ENCODE assay signal across 24 cellular contexts in the genomic region with DNA sequence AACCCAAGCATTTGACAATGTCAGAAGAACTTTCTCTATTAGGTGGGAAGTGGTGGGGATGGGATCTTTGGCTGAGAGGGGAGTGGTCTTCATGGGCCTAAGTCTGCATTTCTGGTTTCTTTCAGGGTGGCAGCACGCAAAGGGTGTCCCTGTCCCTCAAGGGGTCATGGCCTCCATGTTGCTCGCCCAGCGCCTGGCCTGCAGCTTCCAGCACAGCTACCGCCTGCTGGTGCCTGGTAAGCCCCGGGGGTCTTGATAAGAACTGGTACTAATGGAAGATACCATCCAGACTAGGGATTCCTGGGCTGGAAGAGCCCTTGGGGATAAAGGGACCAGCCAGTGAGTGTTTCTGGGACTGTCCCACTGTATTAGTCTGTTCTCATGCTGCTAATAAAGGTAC.
"Had no signal": no experiment of that assay in that cellular context is flagged by ENCODE, and none has a peak within 500 bp of the region (broad histone marks: within the 10 kb centered on the region; RNA-seq: fewer than 3 reads in every experiment).

No MANE protein-coding gene starts in this region.

- H3K4me1 ChIP-seq: colonic mucosa, foreskin keratinocyte, prostate gland had no signal

- DNase-seq: colonic mucosa; effector CD8-positive, alpha-beta T cell; foreskin keratinocyte; hypothalamus; immature natural killer cell; left ventricle myocardium superior; mesenchymal stem cell; mucosa of descending colon; naive B cell; nucleus accumbens; stimulated activated CD4-positive, alpha-beta T cell treated with anti-CD3 and anti-CD28 coated beads, Interleukin-15, amount 100 ng/mL, for 24 hours; stimulated activated CD4-positive, alpha-beta T cell treated with anti-CD3 and anti-CD28 coated beads, Interleukin-2, amount 100 ng/mL, for 48 hours; stimulated activated naive CD4-positive, alpha-beta T cell; stimulated activated naive CD8-positive, alpha-beta T cell treated with anti-CD3 and anti-CD28 coated beads, Interleukin-15, amount 100 ng/mL, for 72 hours; thyroid gland; trophoblast cell had no signal

- FAIRE-seq: endothelial cell of umbilical vein, keratinocyte had no signal

- ATAC-seq: foreskin keratinocyte; left ventricle myocardium superior; mucosa of descending colon; natural killer cell treated with Interleukin-12 subunit alpha and Interleukin-12 subunit beta and Interleukin-15 and Interleukin-18, amount 100 ng/mL, for 72 hours; stimulated activated naive CD8-positive, alpha-beta T cell treated with anti-CD3 and anti-CD28 coated beads, Interleukin-15, amount 100 ng/mL, for 72 hours had no signal

- H3K4me3 ChIP-seq: colonic mucosa, esophagus muscularis mucosa, mucosa of descending colon, prostate gland, right atrium auricular region, skin epidermis, suprapubic skin, thyroid gland had no signal

- H3K36me3 ChIP-seq: colonic mucosa, prostate gland, right atrium auricular region, suprapubic skin, thyroid gland had no signal

- H3K27ac ChIP-seq: colonic mucosa, esophagus muscularis mucosa, foreskin keratinocyte, prostate gland, right atrium auricular region, skin epidermis, suprapubic skin, thyroid gland had no signal

- H3K27me3 ChIP-seq: colonic mucosa, esophagus muscularis mucosa, foreskin keratinocyte, right atrium auricular region, suprapubic skin, thyroid gland had no signal

- H3K9me3 ChIP-seq: colonic mucosa, esophagus muscularis mucosa, prostate gland, right atrium auricular region, suprapubic skin, thyroid gland had no signal
